ENCODE assay signal across 1 cellular context in genomic region chr2:240440704-240441320, GRCh38.
TF ChIP-seq lines count a peak whose summit lies in the region.

No MANE protein-coding gene starts in this region.

TF ChIP-seq in GM23338, 12 proteins besides CTCF, POLR2A, EP300 and RAD21 (continued from another document):
- no peak for TF ChIP-seq ETS1 (IDR thresholded peaks at IDR 0.05)
- no peak for TF ChIP-seq REST (IDR thresholded peaks at IDR 0.05; ENCODE audit: unreplicated experiment)
- TF ChIP-seq EZH2 (IDR thresholded peaks at IDR 0.05; ENCODE audit: low read depth, unreplicated experiment): no peak
- TF ChIP-seq JUNB (IDR thresholded peaks at IDR 0.05; ENCODE audit: unreplicated experiment): no peak
- no peak for TF ChIP-seq CREB1 (CRISPR knock-in tag; IDR thresholded peaks at IDR 0.05; ENCODE audit: low read depth)
- TF ChIP-seq POLR2AphosphoS5 (IDR thresholded peaks at IDR 0.05; ENCODE audit: low read depth): no peak
- TF ChIP-seq EZH2phosphoT487 (IDR thresholded peaks at IDR 0.05; ENCODE audit: unreplicated experiment): no peak
